Comparison of ENCODE assay signal across 8 cellular contexts in genomic region chr9:13279284-13280162, GRCh38. TPM values are rescaled to one million over a fixed set of nuclear protein-coding genes. Genes with fewer than 3 reads are reported as not detected.
DNase-seq lines count a peak whose midpoint lies in the region; ATAC-seq, FAIRE-seq and TF ChIP-seq lines count a peak whose summit lies in the region.

MPDZ (minus strand) TSS chr9:13279692; CDS start chr9:13250315, 29,377 bp downstream.

- CTCF ChIA-PET in A673 (lab: Charles Lee): no interaction called here

- H3K27ac Mint-ChIP-seq in activated T-helper 17 cell treated with anti-CD3 and anti-CD28 coated beads, Interleukin-2, amount 50 U/mL, for 72 hours: no peak within 1 kb of the TSS

- H2AFZ ChIP-seq in neural cell (ENCODE audit: low read depth, low read length): peak within 1 kb of the TSS; percentile 21

- peak within 1 kb of the TSS; percentile 93 for H3K9ac ChIP-seq in HUES6 (ENCODE audit: low read length)
- H3K9ac ChIP-seq in neural cell (ENCODE audit: low read length): peak within 1 kb of the TSS; percentile 57

- peaks cover 16% of the 10 kb centered on the region for H3K9me3 Mint-ChIP-seq in activated T-helper 17 cell treated with anti-CD3 and anti-CD28 coated beads, Interleukin-2, amount 50 U/mL, for 72 hours

- no peaks in the 10 kb centered on the region for H3K36me3 Mint-ChIP-seq in activated T-helper 17 cell treated with anti-CD3 and anti-CD28 coated beads, Interleukin-2, amount 50 U/mL, for 72 hours (ENCODE audit: low read depth)

- no TSS peak for BruUV-seq in A673 (replicated peaks; lab: Mats Ljungman, UMichigan)

- no peak within 1 kb of the TSS for H3K4me3 Mint-ChIP-seq in activated T-helper 17 cell treated with anti-CD3 and anti-CD28 coated beads, Interleukin-2, amount 50 U/mL, for 72 hours

- no peak for ATAC-seq in GM18907 (IDR thresholded peaks at IDR 0.05; ENCODE audit: unreplicated experiment)
- ATAC-seq in activated T-helper 17 cell treated with anti-CD3 and anti-CD28 coated beads, Interleukin-2, amount 50 U/mL, for 72 hours (replicated peaks): no peak

- H3K79me2 ChIP-seq in neural cell (replicated peaks; ENCODE audit: insufficient read depth, low read length): peaks cover 12% of the 10 kb centered on the region

- TF ChIP-seq CTCF in A673 (conservative IDR thresholded peaks at IDR 0.05; ENCODE audit: low read depth, low read length) (no peak), neural cell (IDR thresholded peaks at IDR 0.05; ENCODE audit: poor library complexity, severe bottlenecking) (peak; percentile 38)

- no peaks in the 10 kb centered on the region for H3K4me1 Mint-ChIP-seq in activated T-helper 17 cell treated with anti-CD3 and anti-CD28 coated beads, Interleukin-2, amount 50 U/mL, for 72 hours

- FAIRE-seq in frontal cortex (lab: Jason Lieb, UNC): no peak

- H3K9me2 ChIP-seq in neural cell (ENCODE audit: insufficient read depth, low read length): no peaks in the 10 kb centered on the region

- peak; percentile 29 for TF ChIP-seq RAD21 in neural cell (conservative IDR thresholded peaks at IDR 0.05)

- peak; percentile 82 for DNase-seq in A673 (ENCODE audit: low spot score)
- peak; percentile 21 for DNase-seq in T1000 (lab: John Stamatoyannopoulos, UW)
- DNase-seq in frontal cortex (ENCODE audit: low spot score in 2 of 2): peak; percentile 74 to 79
- no peak for DNase-seq in GOT3 (lab: John Stamatoyannopoulos, UW)

- no peaks in the 10 kb centered on the region for H3F3A ChIP-seq in neural cell (ENCODE audit: insufficient read depth, low read length, poor library complexity, severe bottlenecking)

- intact Hi-C loops in A673 (cut with micrococcal nuclease; ENCODE audit: unreplicated experiment): no loop called here

- H3K27me3 Mint-ChIP-seq in activated T-helper 17 cell treated with anti-CD3 and anti-CD28 coated beads, Interleukin-2, amount 50 U/mL, for 72 hours: peaks cover 14% of the 10 kb centered on the region

- H3K9me3 ChIP-seq in A673 (ENCODE audit: low read depth, low read length, poor library complexity, severe bottlenecking) (no peaks in the 10 kb centered on the region), HUES6 (ENCODE audit: control insufficient read depth, insufficient read depth, low read depth, low read length) (no peaks in the 10 kb centered on the region), neural cell (ENCODE audit: low read length) (no peaks in the 10 kb centered on the region)

- H3K4me1 ChIP-seq in A673 (ENCODE audit: insufficient read depth, low read length, poor library complexity, severe bottlenecking) (peaks cover 37% of the 10 kb centered on the region), HUES6 (ENCODE audit: control insufficient read depth, insufficient read depth, low read length) (peaks cover 12% of the 10 kb centered on the region)

- TF ChIP-seq EP300 in neural cell (conservative IDR thresholded peaks at IDR 0.05; ENCODE audit: poor library complexity, severe bottlenecking): peak; percentile 39

- POLR2A ChIA-PET in A673 (lab: Charles Lee; ENCODE audit: low non-redundant PET): no interaction called here

- peak within 1 kb of the TSS; percentile 41 for H3K4me2 ChIP-seq in neural cell (ENCODE audit: low read length)

- H3K36me3 ChIP-seq in A673 (ENCODE audit: insufficient read depth, low read length, poor library complexity, severe bottlenecking): no peaks in the 10 kb centered on the region
- H3K36me3 ChIP-seq in HUES6 (ENCODE audit: control insufficient read depth, insufficient read depth, low read length): no peaks in the 10 kb centered on the region
- H3K36me3 ChIP-seq in neural cell (ENCODE audit: insufficient read depth, low read length): no peaks in the 10 kb centered on the region

- H3K4me3 ChIP-seq in A673 (ENCODE audit: low read depth, low read length, poor library complexity, severe bottlenecking) (peak within 1 kb of the TSS; percentile 77), HUES6 (ENCODE audit: low read depth, low read length) (peak within 1 kb of the TSS; percentile 91), neural cell (ENCODE audit: low read length) (peak within 1 kb of the TSS; percentile 72)

- H3K27ac ChIP-seq in A673 (ENCODE audit: low read depth, low read length, poor library complexity, severe bottlenecking) (peak within 1 kb of the TSS; percentile 79), HUES6 (ENCODE audit: low read depth, low read length) (peak within 1 kb of the TSS; percentile 82), neural cell (ENCODE audit: low read length) (no peak within 1 kb of the TSS)

- no peaks in the 10 kb centered on the region for H3K27me3 ChIP-seq in A673 (replicated peaks; ENCODE audit: insufficient read depth, low read depth, low read length, poor library complexity)
- H3K27me3 ChIP-seq in HUES6 (ENCODE audit: control insufficient read depth, insufficient read depth, low read length): no peaks in the 10 kb centered on the region
- H3K27me3 ChIP-seq in neural cell (ENCODE audit: insufficient read depth, low read depth, low read length): no peaks in the 10 kb centered on the region

- H4K20me1 ChIP-seq in neural cell (ENCODE audit: insufficient read depth): no peaks in the 10 kb centered on the region

TF ChIP-seq in neural cell, 6 proteins besides CTCF, POLR2A, EP300 and RAD21:
- TF ChIP-seq MXI1 (conservative IDR thresholded peaks at IDR 0.05; ENCODE audit: poor library complexity, severe bottlenecking) (peak; percentile 69), EZH2 (IDR thresholded peaks at IDR 0.05; ENCODE audit: borderline replicate concordance, insufficient read depth, low read length, poor library complexity, severe bottlenecking) (no peak), TAF1 (IDR thresholded peaks at IDR 0.05; ENCODE audit: low read depth) (no peak), REST (IDR thresholded peaks at IDR 0.05; ENCODE audit: borderline replicate concordance) (no peak), POLR2AphosphoS5 (IDR thresholded peaks at IDR 0.05) (peak; percentile 25), SMC3 (conservative IDR thresholded peaks at IDR 0.05; ENCODE audit: poor library complexity) (peak; percentile 30)

RNA-seq across cellular contexts. Expression of gene MPDZ, which starts in this region (rescaled TPM):
- total RNA-seq in A673 (2021) (35.1 and 42.0 TPM in 2 replicates), frontal cortex (43.6 TPM)
- polyA plus RNA-seq in neural cell: 13.1 and 15.0 TPM in 2 replicates
- 14.9 and 20.4 TPM in 2 replicates for polyA minus RNA-seq in neural cell
- not detected for total RNA-seq in activated T-helper 17 cell treated with anti-CD3 and anti-CD28 coated beads, Interleukin-2, amount 50 U/mL, for 72 hours

Comparison
In these comparisons a context has a peak if more than half of its experiments do, and no peak if none do; other contexts are left out.
1. RNA of gene MPDZ (total RNA-seq): 43.6 TPM in frontal cortex (single experiment) and 35.1 to 42.0 TPM in A673; not detected in activated T-helper 17 cell treated with anti-CD3 and anti-CD28 coated beads, Interleukin-2, amount 50 U/mL, for 72 hours; every median in the first group is over 10 times any median in the second.
2. Peak in every context shown above with its lines, with median percentiles within 50 percentile points of each other: H3K4me3 ChIP-seq.